In genomic region chr12:111953455-111953854, GRCh38 we compare ENCODE assay signal across 2 cellular contexts.
TF ChIP-seq lines count a peak whose summit lies in the region.

No MANE protein-coding gene starts in this region.

TF ChIP-seq in A549, 52 proteins besides CTCF, POLR2A, EP300 and RAD21:
- TF ChIP-seq ESRRA (IDR thresholded peaks at IDR 0.05; ENCODE audit: borderline replicate concordance, low read length) (no peak), NFE2L2 (conservative IDR thresholded peaks at IDR 0.05; ENCODE audit: low read length) (no peak), KDM5A (IDR thresholded peaks at IDR 0.05) (no peak), USF2 (IDR thresholded peaks at IDR 0.05) (no peak), HOXA7 (CRISPR knock-in tag; IDR thresholded peaks at IDR 0.05) (no peak), MAZ (IDR thresholded peaks at IDR 0.05; ENCODE audit: borderline replicate concordance, low read depth, low read length) (no peak), PBX3 (IDR thresholded peaks at IDR 0.05) (no peak), REST (IDR thresholded peaks at IDR 0.05) (no peak), HES2 (IDR thresholded peaks at IDR 0.05) (no peak), POLR2AphosphoS2 (conservative IDR thresholded peaks at IDR 0.05; ENCODE audit: low read length) (no peak), FOSL2 (IDR thresholded peaks at IDR 0.05) (no peak), FOSL2 (CRISPR knock-in tag; IDR thresholded peaks at IDR 0.05) (no peak), E2F6 (IDR thresholded peaks at IDR 0.05; ENCODE audit: borderline replicate concordance, low read depth) (no peak), BCL3 (IDR thresholded peaks at IDR 0.05) (no peak), TFCP2L1 (CRISPR knock-in tag; IDR thresholded peaks at IDR 0.05) (no peak), TP53 (CRISPR knock-in tag; IDR thresholded peaks at IDR 0.05) (no peak)

TF ChIP-seq in IMR-90, 13 proteins besides CTCF, POLR2A, EP300 and RAD21:
- peak; percentile 51; the same call in 1 of the 2 replicates for TF ChIP-seq CEBPB (IDR thresholded peaks at IDR 0.05; ENCODE audit: low read depth, low read length)
- TF ChIP-seq MAZ (IDR thresholded peaks at IDR 0.05; ENCODE audit: borderline replicate concordance, low read depth, low read length) = no peak
